In the genomic region with DNA sequence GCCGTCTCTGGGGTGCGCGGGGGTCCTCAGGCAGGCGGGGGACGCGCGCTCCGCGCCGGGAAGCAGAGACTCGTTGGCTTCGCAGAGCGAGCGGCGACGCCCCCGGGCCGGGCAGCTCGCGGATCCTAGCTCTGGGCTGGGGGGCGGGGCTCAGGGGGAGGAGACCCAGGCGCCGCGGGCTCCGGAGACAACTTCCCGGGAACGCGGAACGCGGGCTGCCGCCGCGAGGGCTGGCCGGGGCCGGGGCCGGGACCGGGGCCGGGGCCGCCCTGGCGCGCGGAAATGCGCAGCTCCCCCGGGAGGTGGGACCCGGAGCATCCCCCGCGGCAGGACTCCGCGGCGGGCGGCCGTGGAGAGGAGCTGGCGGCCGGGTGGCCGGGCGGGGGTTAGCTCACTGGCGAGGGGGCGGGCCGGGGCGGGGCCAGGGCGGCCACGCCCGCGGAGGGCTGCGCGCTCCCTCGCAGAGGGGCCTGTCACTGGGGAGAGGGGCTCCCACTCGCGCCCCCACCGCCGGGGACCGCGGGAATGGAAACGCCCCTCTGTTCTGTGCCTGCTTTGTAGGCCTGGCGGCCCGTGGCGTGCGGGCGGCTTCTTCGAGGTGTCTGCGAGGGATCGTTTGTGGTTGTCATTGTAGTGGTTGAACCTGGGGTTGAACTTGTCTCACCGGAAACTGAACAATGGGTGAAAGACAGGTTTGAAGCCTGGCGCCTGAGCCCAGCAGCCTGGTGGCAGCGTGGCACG, we compare ENCODE assay signal across 8 cellular contexts. TPM values are rescaled to one million over a fixed set of nuclear protein-coding genes. Genes with fewer than 3 reads are reported as not detected.
DNase-seq lines count a peak whose midpoint lies in the region; ATAC-seq and TF ChIP-seq lines count a peak whose summit lies in the region.

Gene GAS7 (minus strand): TSS at position 98 of the 741 bp plus-strand sequence.

- DNase-seq in stimulated activated CD4-positive, alpha-beta T cell treated with anti-CD3 and anti-CD28 coated beads, Interleukin-12 subunit alpha, Interleukin-12 subunit beta, amount 100 ng/mL, for 24 hours (ENCODE audit: low read depth in 2 of 2): peak; percentile 1
- DNase-seq in stimulated activated CD4-positive, alpha-beta T cell treated with anti-CD3 and anti-CD28 coated beads, Interleukin-1b, Interleukin-23, amount 100 ng/mL, for 48 hours: no peak
- DNase-seq in NCI-H226: peak; percentile 38
- no peak for DNase-seq in ascending aorta (ENCODE audit: low spot score in 2 of 2)

- intact Hi-C loops in ascending aorta (cut with DNase I): no loop called here

- H3K27me3 ChIP-seq in ascending aorta (peaks cover 4% of the 10 kb centered on the region), iPS-18a (ENCODE audit: control insufficient read depth, insufficient read depth, low read length) (peaks cover 56% of the 10 kb centered on the region), skeletal muscle tissue (ENCODE audit: control insufficient read depth in 3 of 3, insufficient read depth in 3 of 3, low read length in 3 of 3) (peaks cover 10 to 28% (median 17%) of the 10 kb centered on the region in 3 donors)

- peak within 1 kb of the TSS; percentile 51 to 76 for H3K4me3 ChIP-seq in ascending aorta
- peak within 1 kb of the TSS; percentile 64 for H3K4me3 ChIP-seq in iPS-18a (ENCODE audit: low read length)
- H3K4me3 ChIP-seq in skeletal muscle tissue (ENCODE audit: low read length in 3 of 3): peak within 1 kb of the TSS; percentile 58 to 66 (median 62)

- H3K36me3 ChIP-seq in ascending aorta: no peaks in the 10 kb centered on the region
- H3K36me3 ChIP-seq in iPS-18a (ENCODE audit: control insufficient read depth, low read depth, low read length): no peaks in the 10 kb centered on the region
- no peaks in the 10 kb centered on the region for H3K36me3 ChIP-seq in skeletal muscle tissue (ENCODE audit: control insufficient read depth in 3 of 3, insufficient read depth in 3 of 3, low read length in 3 of 3)

- H3K9ac ChIP-seq in iPS-18a (ENCODE audit: low read length) (no peak within 1 kb of the TSS), skeletal muscle tissue (ENCODE audit: low read depth in 1 of 3, low read length in 3 of 3) (peak within 1 kb of the TSS; percentile 43 to 57 (median 50))

- H3K4me1 ChIP-seq in ascending aorta (no peaks in the 10 kb centered on the region), iPS-18a (ENCODE audit: control insufficient read depth, low read depth, low read length) (no peaks in the 10 kb centered on the region), skeletal muscle tissue (ENCODE audit: control insufficient read depth in 3 of 3, insufficient read depth in 3 of 3, low read length in 3 of 3) (peaks cover 0 to 5% (median 0%) of the 10 kb centered on the region in 3 donors)

- H3K9me3 ChIP-seq in ascending aorta: peaks cover 4 to 8% of the 10 kb centered on the region in 2 donors
- no peaks in the 10 kb centered on the region for H3K9me3 ChIP-seq in iPS-18a (ENCODE audit: control insufficient read depth, low read depth, low read length)
- H3K9me3 ChIP-seq in skeletal muscle tissue (ENCODE audit: control insufficient read depth in 3 of 3, low read length in 3 of 3): peaks cover 1 to 3% (median 2%) of the 10 kb centered on the region in 3 donors

- no peak for ATAC-seq in GM18858 (IDR thresholded peaks at IDR 0.05; ENCODE audit: unreplicated experiment)
- ATAC-seq in GM18870 (IDR thresholded peaks at IDR 0.05; ENCODE audit: unreplicated experiment): no peak

- no peak within 1 kb of the TSS for H3K27ac ChIP-seq in ascending aorta
- no peak within 1 kb of the TSS for H3K27ac ChIP-seq in iPS-18a (ENCODE audit: low read length)
- peak within 1 kb of the TSS; percentile 51 for H3K27ac ChIP-seq in skeletal muscle tissue (ENCODE audit: low read depth, low read length)

- no peak for TF ChIP-seq CTCF in ascending aorta (IDR thresholded peaks at IDR 0.05)

RNA-seq across cellular contexts. Expression of gene GAS7, which starts in this region (rescaled TPM):
- 78.0 TPM for total RNA-seq in ascending aorta
- total RNA-seq in skeletal muscle tissue: 58.5 TPM

Comparison
In these comparisons a context has a peak if more than half of its experiments do, and no peak if none do; other contexts are left out.
1. DNase-seq: peak in stimulated activated CD4-positive, alpha-beta T cell treated with anti-CD3 and anti-CD28 coated beads, Interleukin-12 subunit alpha, Interleukin-12 subunit beta, amount 100 ng/mL, for 24 hours (2 of 2) and NCI-H226 (single experiment); none in stimulated activated CD4-positive, alpha-beta T cell treated with anti-CD3 and anti-CD28 coated beads, Interleukin-1b, Interleukin-23, amount 100 ng/mL, for 48 hours (single experiment) and ascending aorta (0 of 2).
2. Peak in every context shown above with its lines, with median percentiles within 50 percentile points of each other: H3K4me3 ChIP-seq.